ENCODE assay signal across 14 cellular contexts in genomic region chr7:38751416-38751815, GRCh38.
"Had no signal": no experiment of that assay in that cellular context is flagged by ENCODE, and none has a peak within 500 bp of the region (broad histone marks: within the 10 kb centered on the region; RNA-seq: fewer than 3 reads in every experiment).

No MANE protein-coding gene starts in this region.

- H3K4me3 Mint-ChIP-seq: activated naive CD8-positive, alpha-beta T cell; stimulated activated naive B cell treated with anti-CD40 and anti-IgM and Interleukin-4, amounts not matched to agents 10 μg/mL and 1 μg/mL and 100 μg/mL, for 72 hours had no signal

- H3K9me3 ChIP-seq: body of pancreas, thyroid gland had no signal

- H3K4me3 ChIP-seq: body of pancreas, dorsolateral prefrontal cortex, thyroid gland had no signal

- H3K4me1 Mint-ChIP-seq: stimulated activated naive B cell treated with anti-CD40 and anti-IgM and Interleukin-4, amounts not matched to agents 10 μg/mL and 1 μg/mL and 100 μg/mL, for 72 hours had no signal

- H3K4me1 ChIP-seq: body of pancreas, thyroid gland had no signal

- H3K27me3 Mint-ChIP-seq: activated naive CD8-positive, alpha-beta T cell; stimulated activated naive B cell treated with anti-CD40 and anti-IgM and Interleukin-4, amounts not matched to agents 10 μg/mL and 1 μg/mL and 100 μg/mL, for 72 hours had no signal

- DNase-seq: activated CD4-positive, alpha-beta T cell treated with anti-CD3 and anti-CD28 coated beads for 1 hour; activated CD4-positive, alpha-beta T cell treated with anti-CD3 and anti-CD28 coated beads, Interleukin-2, amount 50 U/mL, for 48 hours; amygdala; body of pancreas; caudate nucleus; dorsolateral prefrontal cortex; left ventricle myocardium superior; occipital lobe; posterior cingulate gyrus; retina; stimulated activated naive B cell treated with anti-CD40 and anti-IgM and Interleukin-4, amounts not matched to agents 10 μg/mL and 1 μg/mL and 100 μg/mL, for 72 hours; thyroid gland had no signal

- H3K27me3 ChIP-seq: body of pancreas, dorsolateral prefrontal cortex, thyroid gland had no signal

- H3K27ac Mint-ChIP-seq: activated naive CD8-positive, alpha-beta T cell; stimulated activated naive B cell treated with anti-CD40 and anti-IgM and Interleukin-4, amounts not matched to agents 10 μg/mL and 1 μg/mL and 100 μg/mL, for 72 hours had no signal

- H3K27ac ChIP-seq: body of pancreas, dorsolateral prefrontal cortex, thyroid gland, VCaP had no signal

- H3K9me3 Mint-ChIP-seq: stimulated activated naive B cell treated with anti-CD40 and anti-IgM and Interleukin-4, amounts not matched to agents 10 μg/mL and 1 μg/mL and 100 μg/mL, for 72 hours had no signal
